In genomic region chr22:49585695-49586243, GRCh38 we compare ENCODE assay signal across 22 cellular contexts.
"Had no signal": no experiment of that assay in that cellular context is flagged by ENCODE, and none has a peak within 500 bp of the region (broad histone marks: within the 10 kb centered on the region; RNA-seq: fewer than 3 reads in every experiment).

No MANE protein-coding gene starts in this region.

- FAIRE-seq: astrocyte, RCC 7860, TTC549 had no signal

- DNase-seq: activated CD4-positive, alpha-beta memory T cell treated with anti-CD3 and anti-CD28 coated beads for 36 hours; activated CD4-positive, alpha-beta T cell treated with anti-CD3 and anti-CD28 coated beads, Interleukin-2, amount 10 ng/mL, durations not matched to agents 7 days and 5 days; activated CD4-positive, CD25-positive, alpha-beta regulatory T cell; activated CD8-positive, alpha-beta memory T cell treated with anti-CD3 and anti-CD28 coated beads for 24 hours; activated effector memory CD4-positive, alpha-beta T cell treated with Interleukin-2 at 50 U/mL for 16 hours; activated naive CD4-positive, alpha-beta T cell; amygdala; IMR-90; Kasumi-1; KBM-7; NCI-H1105 treated with DMSO at 0.1 percent for 48 hours; NCI-H1436 treated with DMSO at 0.1 percent for 48 hours; NCI-H187; NCI-H2081 treated with DMSO at 0.1 percent for 48 hours; NCI-H446; NCI-H524; SHP77 treated with DMSO at 0.1 percent for 48 hours; T-helper 2 cell; T1000 had no signal
